ENCODE assay signal across 20 cellular contexts in genomic region chr3:149278911-149279310, GRCh38. TPM values are rescaled to one million over a fixed set of nuclear protein-coding genes. Genes with fewer than 3 reads are reported as not detected.
DNase-seq lines count a peak whose midpoint lies in the region; ATAC-seq, FAIRE-seq and TF ChIP-seq lines count a peak whose summit lies in the region.
"Had no signal": no experiment of that assay in that cellular context is flagged by ENCODE, and none has a peak within 500 bp of the region (broad histone marks: within the 10 kb centered on the region; RNA-seq: fewer than 3 reads in every experiment).

No MANE protein-coding gene starts in this region.

- H3K27ac ChIP-seq in Panc1 (ENCODE audit: low read length), result peak overlapping the region; percentile 91
- peak overlapping the region; percentile 77 to 81 for H3K27ac ChIP-seq in prostate gland

- CTCF ChIA-PET in Panc1 (lab: Charles Lee), result no interaction called here

- in situ Hi-C loops in Panc1 (cut with HindIII; ENCODE audit: low pct_unique_long_range_greater_than_20kb, low sequenced_read_pairs), result no loop called here
- in situ Hi-C loops in GM13977 (cut with MboI; ENCODE audit: low pct_unique_long_range_greater_than_20kb, low sequenced_read_pairs, unreplicated experiment), result loop anchor here (10.0 kb wide), 2 partner anchors 164 to 324 kb away; no protein-coding TSS in a partner anchor

- peak; percentile 85 for FAIRE-seq in G401.6 (lab: Jason Lieb, UNC)
- FAIRE-seq: H1, HepG2 had no signal

- no peak for ATAC-seq in Panc1
- no peak for ATAC-seq in HG02678 (IDR thresholded peaks at IDR 0.05; ENCODE audit: unreplicated experiment)
- ATAC-seq: HepG2 had no signal

- no peak for TF ChIP-seq CTCF in Panc1 (IDR thresholded peaks at IDR 0.05)
- no peak for TF ChIP-seq CTCF in prostate gland (IDR thresholded peaks at IDR 0.05)
- TF ChIP-seq CTCF in GM13977 (IDR thresholded peaks at IDR 0.05; ENCODE audit: extremely low read depth, insufficient read depth, missing control alignments), result no peak

- 21% methylated on average over 2 of the region's 2 CpGs for WGBS in prostate gland

- peaks cover 22% of the 10 kb centered on the region; the same call in 1 of the 2 replicates for H3K9me3 ChIP-seq in Panc1 (ENCODE audit: control insufficient read depth, insufficient read depth, low read depth, low read length)
- no peaks in the 10 kb centered on the region for H3K9me3 ChIP-seq in prostate gland
- H3K9me3 ChIP-seq: BE2C had no signal

- no peak overlapping the region for H3K4me3 ChIP-seq in Panc1 (ENCODE audit: low read depth in 2 of 2, low read length in 2 of 2)
- H3K4me3 ChIP-seq in prostate gland, result no peak overlapping the region

- DNase-seq in Panc1 (ENCODE audit: low read depth, low spot score) (no peak), left kidney (ENCODE audit: low read depth, low spot score) (peak; percentile 33), prostate gland (ENCODE audit: low spot score) (no peak), GM13977 (ENCODE audit: low spot score) (no peak)
- DNase-seq in activated T-cell treated with anti-CD3 and anti-CD28 coated beads, Interleukin-2, amount 50 U/mL, for 1 hour, result no peak
- DNase-seq: ACHN; BE2C; CD8-positive, alpha-beta memory T cell; Karpas-422; MV-4-11; NCI-H1436 treated with DMSO at 0.1 percent for 48 hours; NCI-H2227 treated with DMSO at 0.1 percent for 48 hours; NCI-H526 treated with DMSO at 0.1 percent for 48 hours; NK-92 treated with Interleukin-12 subunit alpha and Interleukin-12 subunit beta, amount 100 ng/mL, for 24 hours; OCI-M1 had no signal

- no peaks in the 10 kb centered on the region for H3K36me3 ChIP-seq in Panc1 (ENCODE audit: control insufficient read depth, insufficient read depth, low read length)
- H3K36me3 ChIP-seq in prostate gland, result no peaks in the 10 kb centered on the region
- H3K36me3 ChIP-seq: BE2C had no signal

- BruUV-seq in Panc1 (replicated peaks; lab: Mats Ljungman, UMichigan), result no TSS peak

- intact Hi-C loops in Panc1 (cut with micrococcal nuclease; ENCODE audit: unreplicated experiment), result no loop called here
- intact Hi-C loops in prostate gland (cut with DNase I), result loop anchor here (10.0 kb wide), 2 partner anchors 206 to 414 kb away; partner anchors contain the start of gene CPA3

- POLR2A ChIA-PET in Panc1 (lab: Charles Lee), result no interaction called here

- no peak for TF ChIP-seq POLR2A in prostate gland (IDR thresholded peaks at IDR 0.05)

- no peaks in the 10 kb centered on the region for H3K27me3 ChIP-seq in Panc1 (ENCODE audit: control insufficient read depth, insufficient read depth, low read length)
- no peaks in the 10 kb centered on the region for H3K27me3 ChIP-seq in prostate gland (replicated peaks; ENCODE audit: insufficient read depth)
- H3K27me3 ChIP-seq: BE2C had no signal

- H3K4me1 ChIP-seq in Panc1 (ENCODE audit: control insufficient read depth, insufficient read depth, low read length) (peaks cover 34% of the 10 kb centered on the region), prostate gland (replicated peaks) (peaks cover 6% of the 10 kb centered on the region)
- H3K4me1 ChIP-seq: BE2C had no signal

RNA-seq across cellular contexts. Expression of gene TM4SF18, which starts 54.5 kb away (rescaled TPM):
- total RNA-seq in Panc1 (2021; ENCODE audit: unreplicated experiment) (54.5 TPM), prostate gland (1 to 10 TPM; 4.3 to 4.9 TPM)
- 34.5 TPM for polyA plus RNA-seq in Panc1 (2012; ENCODE audit: insufficient read length)
- total RNA-seq: CD8-positive, alpha-beta memory T cell; HepG2 had no signal
- polyA plus RNA-seq: CD8-positive, alpha-beta memory T cell had no signal

RNA-seq across cellular contexts. Expression of gene CP, which starts 57.3 kb away (rescaled TPM):
- total RNA-seq in Panc1 (2021; ENCODE audit: unreplicated experiment) (5.8 TPM), prostate gland (10 to 100 TPM; 15.2 to 32.6 TPM)
- 15.2 TPM for polyA plus RNA-seq in Panc1 (2012; ENCODE audit: insufficient read length)
- total RNA-seq: CD8-positive, alpha-beta memory T cell; Daoy had no signal
- polyA plus RNA-seq: CD8-positive, alpha-beta memory T cell had no signal
